10 cellular contexts compared by ENCODE assay signal in genomic region chr22:28075260-28075981, GRCh38.
A peak's percentile ranks its signal among the peaks of the same experiment; 100 is the strongest.
DNase-seq lines count a peak whose midpoint lies in the region; ATAC-seq and TF ChIP-seq lines count a peak whose summit lies in the region.
"Had no signal": no experiment of that assay in that cellular context is flagged by ENCODE, and none has a peak within 500 bp of the region (broad histone marks: within the 10 kb centered on the region; RNA-seq: fewer than 3 reads in every experiment).

No MANE protein-coding gene starts in this region.

- no peak for TF ChIP-seq CTCF in progenitor cell of endocrine pancreas (IDR thresholded peaks at IDR 0.05; ENCODE audit: unreplicated experiment)

- H3K4me3 Mint-ChIP-seq in progenitor cell of endocrine pancreas (ENCODE audit: low read depth): no peak overlapping the region
- no peak overlapping the region for H3K4me3 Mint-ChIP-seq in activated T-cell treated with anti-CD3 and anti-CD28 coated beads, Interleukin-2, amount 50 U/mL, for 72 hours

- no peaks in the 10 kb centered on the region for H3K4me1 ChIP-seq in HAP-1

- no peaks in the 10 kb centered on the region for H3K27me3 Mint-ChIP-seq in progenitor cell of endocrine pancreas
- H3K27me3 Mint-ChIP-seq in activated T-cell treated with anti-CD3 and anti-CD28 coated beads, Interleukin-2, amount 50 U/mL, for 72 hours (ENCODE audit: low read depth): no peaks in the 10 kb centered on the region

- peaks cover 5% of the 10 kb centered on the region for H3K4me1 Mint-ChIP-seq in progenitor cell of endocrine pancreas (ENCODE audit: low read depth)
- no peaks in the 10 kb centered on the region for H3K4me1 Mint-ChIP-seq in activated T-cell treated with anti-CD3 and anti-CD28 coated beads, Interleukin-2, amount 50 U/mL, for 72 hours (ENCODE audit: low read depth)

- no peak for ATAC-seq in activated T-cell treated with anti-CD3 and anti-CD28 coated beads, Interleukin-2, amount 50 U/mL, for 72 hours (replicated peaks in 1 of 2)

- no peaks in the 10 kb centered on the region for H3K9me3 ChIP-seq in HAP-1

- H3K36me3 ChIP-seq in HAP-1 (replicated peaks): no peaks in the 10 kb centered on the region

- DNase-seq in D341Med (ENCODE audit: low spot score) (peak; percentile 47), SK-MEL-5 (ENCODE audit: low read depth, low spot score) (peak; percentile 8), foreskin melanocyte (peak; percentile 24), progenitor cell of endocrine pancreas (ENCODE audit: low spot score, unreplicated experiment) (no peak), KG1 (lab: John Stamatoyannopoulos, UW) (no peak), iPS-NIHi11 (ENCODE audit: low spot score) (no peak), HAP-1 (ENCODE audit: low spot score in 2 of 2) (no peak)
- DNase-seq in activated T-cell treated with anti-CD3 and anti-CD28 coated beads, Interleukin-2, amount 50 U/mL, for 72 hours: no peak
- DNase-seq: activated effector memory CD4-positive, alpha-beta T cell treated with anti-CD3 and anti-CD28 coated beads, Interleukin-2, amount 50 U/mL, for 16 hours; DND-41 had no signal

- H3K9me3 Mint-ChIP-seq in progenitor cell of endocrine pancreas (ENCODE audit: low read depth): no peaks in the 10 kb centered on the region
- peaks cover 0 to 1% of the 10 kb centered on the region in 2 donors for H3K9me3 Mint-ChIP-seq in activated T-cell treated with anti-CD3 and anti-CD28 coated beads, Interleukin-2, amount 50 U/mL, for 72 hours

- in situ Hi-C loops in SK-MEL-5 (cut with HindIII; ENCODE audit: low pct_unique_long_range_greater_than_20kb, low sequenced_read_pairs): no loop called here
- in situ Hi-C loops in HAP-1 (cut with MboI; ENCODE audit: low sequenced_read_pairs): no loop called here

- H3K36me3 Mint-ChIP-seq in progenitor cell of endocrine pancreas (ENCODE audit: insufficient read depth): peaks cover 5% of the 10 kb centered on the region
- H3K36me3 Mint-ChIP-seq in activated T-cell treated with anti-CD3 and anti-CD28 coated beads, Interleukin-2, amount 50 U/mL, for 72 hours (ENCODE audit: insufficient read depth in 2 of 2): no peaks in the 10 kb centered on the region

- peak overlapping the region; percentile 42 for H3K27ac Mint-ChIP-seq in progenitor cell of endocrine pancreas
- no peak overlapping the region for H3K27ac Mint-ChIP-seq in activated T-cell treated with anti-CD3 and anti-CD28 coated beads, Interleukin-2, amount 50 U/mL, for 72 hours

- no peak overlapping the region for H3K4me3 ChIP-seq in HAP-1

- H3K27me3 ChIP-seq in HAP-1 (ENCODE audit: low read depth): no peaks in the 10 kb centered on the region

Comparison
In these comparisons a context has a peak if more than half of its experiments do, and no peak if none do; other contexts are left out.
1. DNase-seq: peak in D341Med (single experiment), SK-MEL-5 (single experiment) and foreskin melanocyte (single experiment); none in progenitor cell of endocrine pancreas (single experiment), KG1 (single experiment), iPS-NIHi11 (single experiment), activated T-cell treated with anti-CD3 and anti-CD28 coated beads, Interleukin-2, amount 50 U/mL, for 72 hours (0 of 2) and HAP-1 (0 of 2).